ENCODE assay signal across 13 cellular contexts in the genomic region with DNA sequence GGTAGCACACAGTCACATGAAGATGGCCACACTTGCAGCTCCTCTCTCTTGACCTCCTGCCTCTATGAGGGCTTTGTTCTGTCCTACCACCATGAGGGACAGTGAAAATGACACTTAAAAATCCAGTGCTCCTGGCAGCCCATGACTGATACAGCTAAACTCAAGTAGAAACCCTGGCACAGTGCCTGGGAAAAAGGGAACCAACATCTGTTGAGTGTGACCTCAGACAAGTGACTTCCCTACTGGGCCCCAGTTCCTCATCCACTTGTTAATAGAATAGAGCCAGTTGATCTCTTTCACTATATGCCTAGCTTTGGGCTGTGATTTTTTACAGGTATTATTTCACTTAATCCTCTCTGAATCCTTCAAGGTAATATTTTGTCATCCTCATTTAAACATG. TPM values are rescaled to one million over a fixed set of nuclear protein-coding genes. Genes with fewer than 3 reads are reported as not detected.
DNase-seq lines count a peak whose midpoint lies in the region; ATAC-seq and TF ChIP-seq lines count a peak whose summit lies in the region.
"Had no signal": no experiment of that assay in that cellular context is flagged by ENCODE, and none has a peak within 500 bp of the region (broad histone marks: within the 10 kb centered on the region; RNA-seq: fewer than 3 reads in every experiment).

No MANE protein-coding gene starts in this region.

- no peak for TF ChIP-seq CTCF in transverse colon (IDR thresholded peaks at IDR 0.05)

- TF ChIP-seq POLR2A in transverse colon (IDR thresholded peaks at IDR 0.05) = no peak

- no peaks in the 10 kb centered on the region for H3K4me1 ChIP-seq in right cardiac atrium (ENCODE audit: control insufficient read depth, insufficient read depth, low read length)
- peaks cover 0 to 10% (median 4%) of the 10 kb centered on the region in 4 donors for H3K4me1 ChIP-seq in transverse colon

- TF ChIP-seq EP300 in transverse colon (IDR thresholded peaks at IDR 0.05; ENCODE audit: low read depth) = no peak

- in situ Hi-C loops in transverse colon (cut with MboI; ENCODE audit: low pct_ligation_motif_present in 1 of 4, low pct_unique_long_range_greater_than_20kb in 1 of 4, low sequenced_read_pairs in 3 of 4) = loop anchor here in 1 of 4 donors (10.0 kb wide), 1 partner anchor 57 kb away; no protein-coding TSS in a partner anchor

- intact Hi-C loops in right cardiac atrium (cut with DNase I) (no loop called here), transverse colon (cut with DNase I; ENCODE audit: low total_unique reads) (no loop called here)
- intact Hi-C loops in activated T-helper 1 cell treated with anti-CD3 and anti-CD28 coated beads, Interleukin-12 subunit alpha, Interleukin-12 subunit beta, Interleukin-2, Interleukin-4 antibody, amounts not matched to agents 30 ng/mL and 10 ng/mL and 1 ng/mL, durations not matched to agents 14 hours and 24 hours and 36 hours (cut with micrococcal nuclease) = no loop called here

- peak; percentile 1 for DNase-seq in NCI-H1105 treated with DMSO at 0.1 percent for 48 hours (lab: John Stamatoyannopoulos, UW)
- no peak for DNase-seq in NCI-H1105 (lab: John Stamatoyannopoulos, UW)
- peak; percentile 12 for DNase-seq in RKO (ENCODE audit: low spot score)
- peak in 2 of 3 donors; percentile 57 to 72 for DNase-seq in right cardiac atrium
- DNase-seq in transverse colon = peak; percentile 49
- DNase-seq in activated T-helper 1 cell treated with anti-CD3 and anti-CD28 coated beads, Interleukin-12 subunit alpha, Interleukin-12 subunit beta, Interleukin-2, Interleukin-4 antibody, amounts not matched to agents 30 ng/mL and 10 ng/mL and 1 ng/mL, durations not matched to agents 14 hours and 24 hours and 36 hours (ENCODE audit: low spot score) = no peak
- DNase-seq in NCI-H2081 (lab: John Stamatoyannopoulos, UW) = no peak
- DNase-seq: stimulated activated naive CD4-positive, alpha-beta T cell had no signal

- no peak overlapping the region for H3K4me3 Mint-ChIP-seq in activated T-helper 1 cell treated with anti-CD3 and anti-CD28 coated beads, Interleukin-12 subunit alpha, Interleukin-12 subunit beta, Interleukin-2, Interleukin-4 antibody, amounts not matched to agents 30 ng/mL and 10 ng/mL and 1 ng/mL, durations not matched to agents 14 hours and 24 hours and 36 hours
- H3K4me3 Mint-ChIP-seq: central memory CD8-positive, alpha-beta T cell had no signal

- H3K27me3 Mint-ChIP-seq in activated T-helper 1 cell treated with anti-CD3 and anti-CD28 coated beads, Interleukin-12 subunit alpha, Interleukin-12 subunit beta, Interleukin-2, Interleukin-4 antibody, amounts not matched to agents 30 ng/mL and 10 ng/mL and 1 ng/mL, durations not matched to agents 14 hours and 24 hours and 36 hours (ENCODE audit: insufficient read depth) = peaks cover 5% of the 10 kb centered on the region

- H3K27ac Mint-ChIP-seq in activated T-helper 1 cell treated with anti-CD3 and anti-CD28 coated beads, Interleukin-12 subunit alpha, Interleukin-12 subunit beta, Interleukin-2, Interleukin-4 antibody, amounts not matched to agents 30 ng/mL and 10 ng/mL and 1 ng/mL, durations not matched to agents 14 hours and 24 hours and 36 hours = no peak overlapping the region

- H3K4me1 Mint-ChIP-seq in activated T-helper 1 cell treated with anti-CD3 and anti-CD28 coated beads, Interleukin-12 subunit alpha, Interleukin-12 subunit beta, Interleukin-2, Interleukin-4 antibody, amounts not matched to agents 30 ng/mL and 10 ng/mL and 1 ng/mL, durations not matched to agents 14 hours and 24 hours and 36 hours (ENCODE audit: low read depth) = no peaks in the 10 kb centered on the region
- H3K4me1 Mint-ChIP-seq: central memory CD8-positive, alpha-beta T cell had no signal

- no peaks in the 10 kb centered on the region for H3K36me3 Mint-ChIP-seq in activated T-helper 1 cell treated with anti-CD3 and anti-CD28 coated beads, Interleukin-12 subunit alpha, Interleukin-12 subunit beta, Interleukin-2, Interleukin-4 antibody, amounts not matched to agents 30 ng/mL and 10 ng/mL and 1 ng/mL, durations not matched to agents 14 hours and 24 hours and 36 hours (ENCODE audit: low read depth)

- H3K27me3 ChIP-seq in right cardiac atrium (ENCODE audit: control insufficient read depth, insufficient read depth) = no peaks in the 10 kb centered on the region
- H3K27me3 ChIP-seq in transverse colon = no peaks in the 10 kb centered on the region

- H3K9me3 ChIP-seq in right cardiac atrium (ENCODE audit: control insufficient read depth, low read length) = no peaks in the 10 kb centered on the region
- H3K9me3 ChIP-seq in transverse colon = no peaks in the 10 kb centered on the region

- no peak overlapping the region for H3K27ac ChIP-seq in right cardiac atrium (ENCODE audit: low read length)
- no peak overlapping the region for H3K27ac ChIP-seq in transverse colon
- H3K27ac ChIP-seq: 22Rv1 had no signal

- no peaks in the 10 kb centered on the region for H3K9me3 Mint-ChIP-seq in activated T-helper 1 cell treated with anti-CD3 and anti-CD28 coated beads, Interleukin-12 subunit alpha, Interleukin-12 subunit beta, Interleukin-2, Interleukin-4 antibody, amounts not matched to agents 30 ng/mL and 10 ng/mL and 1 ng/mL, durations not matched to agents 14 hours and 24 hours and 36 hours
- H3K9me3 Mint-ChIP-seq: central memory CD8-positive, alpha-beta T cell had no signal

- H3K36me3 ChIP-seq in transverse colon = no peaks in the 10 kb centered on the region

- ATAC-seq in right cardiac atrium (peak; percentile 61 to 82), GM18907 (IDR thresholded peaks at IDR 0.05; ENCODE audit: unreplicated experiment) (no peak)
- ATAC-seq: Panc1 had no signal

- H3K4me3 ChIP-seq in right cardiac atrium (ENCODE audit: low read length) (no peak overlapping the region), transverse colon (no peak overlapping the region)

RNA-seq across cellular contexts. Expression of a gene that starts 4.8 kb away (rescaled TPM):
- not detected for total RNA-seq in right cardiac atrium
- 0.02 TPM for polyA plus RNA-seq in right cardiac atrium
- 10 to 100 TPM; 20.5 to 87.4 (median 77.5) TPM for total RNA-seq in transverse colon
- total RNA-seq in activated T-helper 1 cell treated with anti-CD3 and anti-CD28 coated beads, Interleukin-12 subunit alpha, Interleukin-12 subunit beta, Interleukin-2, Interleukin-4 antibody, amounts not matched to agents 30 ng/mL and 10 ng/mL and 1 ng/mL, durations not matched to agents 14 hours and 24 hours and 36 hours = not detected in 2 replicates
- total RNA-seq: pulmonary artery endothelial cell had no signal

Comparison
In these comparisons a context has a peak if more than half of its experiments do, and no peak if none do; other contexts are left out.
1. DNase-seq: peak in NCI-H1105 treated with DMSO at 0.1 percent for 48 hours (single experiment), RKO (single experiment), right cardiac atrium (2 of 3) and transverse colon (single experiment); none in NCI-H1105 (single experiment), activated T-helper 1 cell treated with anti-CD3 and anti-CD28 coated beads, Interleukin-12 subunit alpha, Interleukin-12 subunit beta, Interleukin-2, Interleukin-4 antibody, amounts not matched to agents 30 ng/mL and 10 ng/mL and 1 ng/mL, durations not matched to agents 14 hours and 24 hours and 36 hours (single experiment) and NCI-H2081 (0 of 2).
2. RNA of a gene that starts 4.8 kb away (total RNA-seq): 20.5 to 87.4 TPM in transverse colon; not detected in right cardiac atrium and not detected in activated T-helper 1 cell treated with anti-CD3 and anti-CD28 coated beads, Interleukin-12 subunit alpha, Interleukin-12 subunit beta, Interleukin-2, Interleukin-4 antibody, amounts not matched to agents 30 ng/mL and 10 ng/mL and 1 ng/mL, durations not matched to agents 14 hours and 24 hours and 36 hours; every median in the first group is over 10 times any median in the second.